In genomic region chr13:65985632-65986031, GRCh38 we compare ENCODE assay signal across 1 cellular context.
TF ChIP-seq lines count a peak whose summit lies in the region.

No MANE protein-coding gene starts in this region.

TF ChIP-seq in WTC11, 78 proteins besides CTCF, POLR2A, EP300 and RAD21 (continued from another document):
- no peak for TF ChIP-seq PRDM15 (CRISPR knock-in tag; IDR thresholded peaks at IDR 0.05)
- TF ChIP-seq ZNF512 (CRISPR knock-in tag; IDR thresholded peaks at IDR 0.05; ENCODE audit: borderline replicate concordance), result no peak
- no peak for TF ChIP-seq IRF1 (CRISPR knock-in tag; IDR thresholded peaks at IDR 0.05)
- TF ChIP-seq RORB (CRISPR knock-in tag; IDR thresholded peaks at IDR 0.05), result no peak
- TF ChIP-seq ATF2 (CRISPR knock-in tag; IDR thresholded peaks at IDR 0.05; ENCODE audit: borderline replicate concordance, low read depth), result no peak
- no peak for TF ChIP-seq GTF2I (CRISPR knock-in tag; conservative IDR thresholded peaks at IDR 0.05)
TF ChIP-seq in WTC11: peak in this region for 0.
